19 cellular contexts compared by ENCODE assay signal in the genomic region with DNA sequence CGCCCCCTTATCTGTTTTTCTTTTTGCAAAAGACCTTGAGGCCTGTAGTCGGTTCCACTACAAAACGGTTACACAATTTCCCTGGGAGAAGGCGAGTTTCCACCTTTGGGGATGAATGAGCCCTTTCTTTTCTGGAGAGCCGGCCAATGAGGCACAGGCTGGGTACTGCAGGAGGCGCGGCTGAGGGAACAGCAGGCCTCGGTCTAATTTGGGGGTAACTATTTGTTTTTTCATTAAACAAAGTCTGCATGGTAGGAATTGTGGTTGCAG.
DNase-seq lines count a peak whose midpoint lies in the region; ATAC-seq and TF ChIP-seq lines count a peak whose summit lies in the region.
"Had no signal": no experiment of that assay in that cellular context is flagged by ENCODE, and none has a peak within 500 bp of the region (broad histone marks: within the 10 kb centered on the region; RNA-seq: fewer than 3 reads in every experiment).

No MANE protein-coding gene starts in this region.

- H4K8ac ChIP-seq in mesendoderm (ENCODE audit: low read depth, low read length): no peak overlapping the region

- H3K79me1 ChIP-seq in mesendoderm (ENCODE audit: low read length): no peaks in the 10 kb centered on the region

- peak overlapping the region; percentile 68 for H3K56ac ChIP-seq in mesendoderm (ENCODE audit: low read length)

- DNase-seq in HuH-7.5 (ENCODE audit: low spot score) (peak; percentile 27), mesendoderm (no peak), superior temporal gyrus (ENCODE audit: extremely low spot score) (peak; percentile 76), ascending aorta (ENCODE audit: low spot score in 2 of 2) (no peak), KBM-7 (no peak), upper lobe of left lung (no peak)
- DNase-seq: activated CD8-positive, alpha-beta T cell treated with anti-CD3 and anti-CD28 coated beads, Interleukin-2, amount 10 ng/mL, durations not matched to agents 7 days and 5 days; activated naive CD8-positive, alpha-beta T cell treated with anti-CD3 and anti-CD28 coated beads for 36 hours; activated T-cell treated with anti-CD3 and anti-CD28 coated beads, Interleukin-2, amount 50 U/mL, for 72 hours; EL; HCEC 1CT; naive thymus-derived CD8-positive, alpha-beta T cell; NCI-H1930; NCI-H524 treated with DMSO at 0.1 percent for 48 hours; SHP77; stimulated activated naive CD4-positive, alpha-beta T cell had no signal

- peak overlapping the region; percentile 63 for H3K27ac ChIP-seq in mesendoderm (ENCODE audit: low read depth, low read length)
- no peak overlapping the region for H3K27ac ChIP-seq in ascending aorta
- H3K27ac ChIP-seq in upper lobe of left lung: no peak overlapping the region

- TF ChIP-seq POLR2A in upper lobe of left lung (IDR thresholded peaks at IDR 0.05): no peak

- peak overlapping the region in 4 of 5 experiments; percentile 21 to 96 (median 82) for H3K27ac Mint-ChIP-seq in brain
- H3K27ac Mint-ChIP-seq: activated CD8-positive, alpha-beta T cell treated with anti-CD3 and anti-CD28 coated beads, Interleukin-2, amount 10 ng/mL, durations not matched to agents 7 days and 5 days; activated naive CD8-positive, alpha-beta T cell treated with anti-CD3 and anti-CD28 coated beads for 36 hours; activated T-cell treated with anti-CD3 and anti-CD28 coated beads, Interleukin-2, amount 50 U/mL, for 72 hours; naive thymus-derived CD8-positive, alpha-beta T cell; T-helper 1 cell treated with Interleukin-12 subunit alpha and Interleukin-12 subunit beta and Interleukin-4 antibody, amounts not matched to agents 30 μg/mL and 1 μg/mL, for 36 hours had no signal

- no peak overlapping the region for H4K5ac ChIP-seq in mesendoderm (ENCODE audit: low read length)

- no peaks in the 10 kb centered on the region for H3K9me3 ChIP-seq in ascending aorta
- H3K9me3 ChIP-seq in upper lobe of left lung: no peaks in the 10 kb centered on the region

- TF ChIP-seq EP300 in upper lobe of left lung (IDR thresholded peaks at IDR 0.05): no peak

- no peaks in the 10 kb centered on the region for H3K36me3 Mint-ChIP-seq in brain
- H3K36me3 Mint-ChIP-seq: activated naive CD8-positive, alpha-beta T cell treated with anti-CD3 and anti-CD28 coated beads for 36 hours; naive thymus-derived CD8-positive, alpha-beta T cell had no signal

- H3K27me3 Mint-ChIP-seq in brain: peaks cover 3% of the 10 kb centered on the region
- H3K27me3 Mint-ChIP-seq: activated naive CD8-positive, alpha-beta T cell treated with anti-CD3 and anti-CD28 coated beads for 36 hours; naive thymus-derived CD8-positive, alpha-beta T cell had no signal

- no peak overlapping the region for H3K4me3 ChIP-seq in mesendoderm (ENCODE audit: low read length)
- no peak overlapping the region for H3K4me3 ChIP-seq in ascending aorta
- no peak overlapping the region for H3K4me3 ChIP-seq in upper lobe of left lung
- H3K4me3 ChIP-seq: K562 had no signal

- WGBS in mesendoderm (ENCODE audit: extremely low coverage, insufficient coverage, low lambda C conversion rate): no CpG with 5 or more reads among the region's 8 CpGs
- WGBS in upper lobe of left lung, 2 donors: 81 to 82% methylated on average over 8 of the region's 8 CpGs

- H3K4me1 ChIP-seq in mesendoderm (ENCODE audit: control insufficient read depth, low read depth, low read length): peaks cover 7% of the 10 kb centered on the region
- no peaks in the 10 kb centered on the region for H3K4me1 ChIP-seq in ascending aorta
- no peaks in the 10 kb centered on the region for H3K4me1 ChIP-seq in upper lobe of left lung

- intact Hi-C loops in ascending aorta (cut with DNase I): no loop called here

- no peak for ATAC-seq in upper lobe of left lung (ENCODE audit: low FRiP score in 2 of 2)
- ATAC-seq: activated CD8-positive, alpha-beta T cell treated with anti-CD3 and anti-CD28 coated beads, Interleukin-2, amount 10 ng/mL, durations not matched to agents 7 days and 5 days; activated T-cell treated with anti-CD3 and anti-CD28 coated beads, Interleukin-2, amount 50 U/mL, for 72 hours; K562; naive thymus-derived CD8-positive, alpha-beta T cell had no signal

- no peak overlapping the region for H2BK5ac ChIP-seq in mesendoderm (ENCODE audit: low read length)

- H3K23ac ChIP-seq in mesendoderm (ENCODE audit: low read length): no peak overlapping the region

- H3K4me3 Mint-ChIP-seq in brain: peak overlapping the region in 1 of 5 experiments; percentile 23
- H3K4me3 Mint-ChIP-seq: activated CD8-positive, alpha-beta T cell treated with anti-CD3 and anti-CD28 coated beads, Interleukin-2, amount 10 ng/mL, durations not matched to agents 7 days and 5 days; activated naive CD8-positive, alpha-beta T cell treated with anti-CD3 and anti-CD28 coated beads for 36 hours; activated T-cell treated with anti-CD3 and anti-CD28 coated beads, Interleukin-2, amount 50 U/mL, for 72 hours; naive thymus-derived CD8-positive, alpha-beta T cell; T-helper 1 cell treated with Interleukin-12 subunit alpha and Interleukin-12 subunit beta and Interleukin-4 antibody, amounts not matched to agents 30 μg/mL and 1 μg/mL, for 36 hours had no signal

- H3K9me3 Mint-ChIP-seq in brain: peaks cover 0 to 4% (median 0%) of the 10 kb centered on the region in 5 experiments
- H3K9me3 Mint-ChIP-seq: activated naive CD8-positive, alpha-beta T cell treated with anti-CD3 and anti-CD28 coated beads for 36 hours; T-helper 1 cell treated with Interleukin-12 subunit alpha and Interleukin-12 subunit beta and Interleukin-4 antibody, amounts not matched to agents 30 μg/mL and 1 μg/mL, for 36 hours had no signal

- H3K79me2 ChIP-seq in mesendoderm (ENCODE audit: control insufficient read depth, insufficient read depth, low read length): no peaks in the 10 kb centered on the region

- H3K27me3 ChIP-seq in mesendoderm (ENCODE audit: insufficient read depth, low read length, poor library complexity) (no peaks in the 10 kb centered on the region), ascending aorta (no peaks in the 10 kb centered on the region), upper lobe of left lung (no peaks in the 10 kb centered on the region)

- TF ChIP-seq CTCF in brain (conservative IDR thresholded peaks at IDR 0.05): no peak
- TF ChIP-seq CTCF in ascending aorta (IDR thresholded peaks at IDR 0.05): no peak
- no peak for TF ChIP-seq CTCF in upper lobe of left lung (IDR thresholded peaks at IDR 0.05)

- no peak overlapping the region for H3K9ac ChIP-seq in mesendoderm (ENCODE audit: low read length)

- H2BK15ac ChIP-seq in mesendoderm (replicated peaks; ENCODE audit: low read depth): no peak overlapping the region

- H3K4me1 Mint-ChIP-seq in brain: peaks cover 39% of the 10 kb centered on the region
- H3K4me1 Mint-ChIP-seq: activated naive CD8-positive, alpha-beta T cell treated with anti-CD3 and anti-CD28 coated beads for 36 hours; naive thymus-derived CD8-positive, alpha-beta T cell had no signal

- H2BK120ac ChIP-seq in mesendoderm (ENCODE audit: low read depth, low read length): no peak overlapping the region

- no peak overlapping the region for H2AK5ac ChIP-seq in mesendoderm (ENCODE audit: low read length)

- H3K36me3 ChIP-seq in mesendoderm (ENCODE audit: control insufficient read depth, insufficient read depth, low read length) (no peaks in the 10 kb centered on the region), ascending aorta (no peaks in the 10 kb centered on the region), upper lobe of left lung (no peaks in the 10 kb centered on the region)

- H3K4ac ChIP-seq in mesendoderm (ENCODE audit: low read depth, low read length): no peak overlapping the region

- peak overlapping the region; percentile 34 for H3K18ac ChIP-seq in mesendoderm (ENCODE audit: low read length)

- in situ Hi-C loops in KBM-7 (cut with MboI; ENCODE audit: low pct_unique_long_range_greater_than_20kb, low sequenced_read_pairs): no loop called here

- no peak overlapping the region for H3K4me2 ChIP-seq in mesendoderm (ENCODE audit: low read length)

Comparison
In these comparisons a context has a peak if more than half of its experiments do, and no peak if none do; other contexts are left out.
1. DNase-seq: peak in HuH-7.5 (single experiment) and superior temporal gyrus (single experiment); none in mesendoderm (single experiment), ascending aorta (0 of 2), KBM-7 (single experiment) and upper lobe of left lung (0 of 2).